ENCODE assay signal across 9 cellular contexts in genomic region chr9:131419029-131419614, GRCh38. TPM values are rescaled to one million over a fixed set of nuclear protein-coding genes. Genes with fewer than 3 reads are reported as not detected.
DNase-seq lines count a peak whose midpoint lies in the region; ATAC-seq and TF ChIP-seq lines count a peak whose summit lies in the region.
"Had no signal": no experiment of that assay in that cellular context is flagged by ENCODE, and none has a peak within 500 bp of the region (broad histone marks: within the 10 kb centered on the region; RNA-seq: fewer than 3 reads in every experiment).

No MANE protein-coding gene starts in this region.

- no peaks in the 10 kb centered on the region for H3K27me3 Mint-ChIP-seq in T-helper 1 cell treated with Interleukin-12 subunit alpha and Interleukin-12 subunit beta and Interleukin-4 antibody, amounts not matched to agents 30 μg/mL and 1 μg/mL, for 36 hours (ENCODE audit: low read depth)
- no peaks in the 10 kb centered on the region for H3K27me3 Mint-ChIP-seq in activated CD4-positive, alpha-beta memory T cell treated with anti-CD3 and anti-CD28 coated beads, Interleukin-2, amount 10 ng/mL, durations not matched to agents 7 days and 5 days
- H3K27me3 Mint-ChIP-seq in glutamatergic neuron (ENCODE audit: unreplicated experiment) = peaks cover 14% of the 10 kb centered on the region
- no peaks in the 10 kb centered on the region for H3K27me3 Mint-ChIP-seq in stimulated activated memory B cell treated with anti-CD40 and anti-IgM and Interleukin-4, amounts not matched to agents 10 μg/mL and 1 μg/mL and 100 μg/mL, for 72 hours

- peaks cover 29% of the 10 kb centered on the region for H3K36me3 Mint-ChIP-seq in T-helper 1 cell treated with Interleukin-12 subunit alpha and Interleukin-12 subunit beta and Interleukin-4 antibody, amounts not matched to agents 30 μg/mL and 1 μg/mL, for 36 hours (ENCODE audit: low read depth)
- peaks cover 52% of the 10 kb centered on the region for H3K36me3 Mint-ChIP-seq in activated CD4-positive, alpha-beta memory T cell treated with anti-CD3 and anti-CD28 coated beads, Interleukin-2, amount 10 ng/mL, durations not matched to agents 7 days and 5 days (ENCODE audit: low read depth)
- H3K36me3 Mint-ChIP-seq in glutamatergic neuron (ENCODE audit: unreplicated experiment) = peaks cover 2% of the 10 kb centered on the region
- H3K36me3 Mint-ChIP-seq in stimulated activated memory B cell treated with anti-CD40 and anti-IgM and Interleukin-4, amounts not matched to agents 10 μg/mL and 1 μg/mL and 100 μg/mL, for 72 hours = peaks cover 30% of the 10 kb centered on the region

- H3K4me3 Mint-ChIP-seq in T-helper 1 cell treated with Interleukin-12 subunit alpha and Interleukin-12 subunit beta and Interleukin-4 antibody, amounts not matched to agents 30 μg/mL and 1 μg/mL, for 36 hours = peak overlapping the region; percentile 67
- H3K4me3 Mint-ChIP-seq in activated CD4-positive, alpha-beta memory T cell treated with anti-CD3 and anti-CD28 coated beads, Interleukin-2, amount 10 ng/mL, durations not matched to agents 7 days and 5 days = peak overlapping the region; percentile 18
- peak overlapping the region; percentile 72 for H3K4me3 Mint-ChIP-seq in glutamatergic neuron (ENCODE audit: unreplicated experiment)
- H3K4me3 Mint-ChIP-seq in stimulated activated memory B cell treated with anti-CD40 and anti-IgM and Interleukin-4, amounts not matched to agents 10 μg/mL and 1 μg/mL and 100 μg/mL, for 72 hours = peak overlapping the region; percentile 70

- peak overlapping the region; percentile 86 for H3K27ac Mint-ChIP-seq in T-helper 1 cell treated with Interleukin-12 subunit alpha and Interleukin-12 subunit beta and Interleukin-4 antibody, amounts not matched to agents 30 μg/mL and 1 μg/mL, for 36 hours
- peak overlapping the region; percentile 77 for H3K27ac Mint-ChIP-seq in activated CD4-positive, alpha-beta memory T cell treated with anti-CD3 and anti-CD28 coated beads, Interleukin-2, amount 10 ng/mL, durations not matched to agents 7 days and 5 days
- H3K27ac Mint-ChIP-seq in glutamatergic neuron (ENCODE audit: unreplicated experiment) = peak overlapping the region; percentile 95
- peak overlapping the region; percentile 88 for H3K27ac Mint-ChIP-seq in stimulated activated memory B cell treated with anti-CD40 and anti-IgM and Interleukin-4, amounts not matched to agents 10 μg/mL and 1 μg/mL and 100 μg/mL, for 72 hours

- no peak for ATAC-seq in stimulated activated memory B cell treated with anti-CD40 and anti-IgM and Interleukin-4, amounts not matched to agents 10 μg/mL and 1 μg/mL and 100 μg/mL, for 72 hours
- no peak for ATAC-seq in HG02852 (IDR thresholded peaks at IDR 0.05; ENCODE audit: unreplicated experiment)

- peaks cover 69% of the 10 kb centered on the region for H3K4me1 Mint-ChIP-seq in T-helper 1 cell treated with Interleukin-12 subunit alpha and Interleukin-12 subunit beta and Interleukin-4 antibody, amounts not matched to agents 30 μg/mL and 1 μg/mL, for 36 hours (ENCODE audit: low read depth)
- H3K4me1 Mint-ChIP-seq in activated CD4-positive, alpha-beta memory T cell treated with anti-CD3 and anti-CD28 coated beads, Interleukin-2, amount 10 ng/mL, durations not matched to agents 7 days and 5 days = peaks cover 74% of the 10 kb centered on the region
- peaks cover 71% of the 10 kb centered on the region for H3K4me1 Mint-ChIP-seq in glutamatergic neuron (ENCODE audit: low read depth, unreplicated experiment)
- H3K4me1 Mint-ChIP-seq in stimulated activated memory B cell treated with anti-CD40 and anti-IgM and Interleukin-4, amounts not matched to agents 10 μg/mL and 1 μg/mL and 100 μg/mL, for 72 hours = peaks cover 97% of the 10 kb centered on the region

- CTCF ChIA-PET in activated CD4-positive, alpha-beta memory T cell treated with anti-CD3 and anti-CD28 coated beads, Interleukin-2, amount 10 ng/mL, durations not matched to agents 7 days and 5 days (lab: Charles Lee) = interaction anchor here (1.0 to 3.0 kb wide), 5 partner anchors 9 to 69 kb away, joined by 3 to 18 read pairs (median 5); no protein-coding TSS in a partner anchor

- POLR2A ChIA-PET in activated CD4-positive, alpha-beta memory T cell treated with anti-CD3 and anti-CD28 coated beads, Interleukin-2, amount 10 ng/mL, durations not matched to agents 7 days and 5 days (lab: Charles Lee) = interaction anchor here (1.0 to 3.9 kb wide), 9 partner anchors 10 to 46 kb away, joined by 3 to 14 read pairs (median 4); no protein-coding TSS in a partner anchor

- H3K9me3 Mint-ChIP-seq in T-helper 1 cell treated with Interleukin-12 subunit alpha and Interleukin-12 subunit beta and Interleukin-4 antibody, amounts not matched to agents 30 μg/mL and 1 μg/mL, for 36 hours = no peaks in the 10 kb centered on the region
- H3K9me3 Mint-ChIP-seq in activated CD4-positive, alpha-beta memory T cell treated with anti-CD3 and anti-CD28 coated beads, Interleukin-2, amount 10 ng/mL, durations not matched to agents 7 days and 5 days = no peaks in the 10 kb centered on the region
- peaks cover 24% of the 10 kb centered on the region for H3K9me3 Mint-ChIP-seq in glutamatergic neuron (ENCODE audit: unreplicated experiment)
- no peaks in the 10 kb centered on the region for H3K9me3 Mint-ChIP-seq in stimulated activated memory B cell treated with anti-CD40 and anti-IgM and Interleukin-4, amounts not matched to agents 10 μg/mL and 1 μg/mL and 100 μg/mL, for 72 hours

- no peak for DNase-seq in T-helper 1 cell
- DNase-seq in activated CD4-positive, alpha-beta memory T cell treated with anti-CD3 and anti-CD28 coated beads, Interleukin-2, amount 10 ng/mL, durations not matched to agents 7 days and 5 days = no peak
- no peak for DNase-seq in glutamatergic neuron
- DNase-seq in NCI-H146 (lab: John Stamatoyannopoulos, UW) = no peak
- no peak for DNase-seq in SKM-1 treated with dmso at 0.1 percent for 144 hours (lab: John Stamatoyannopoulos, UW; ENCODE audit: unreplicated experiment)
- DNase-seq: heart right ventricle had no signal

- TF ChIP-seq CTCF in glutamatergic neuron (IDR thresholded peaks at IDR 0.05; ENCODE audit: partially characterized antibody, unreplicated experiment) = no peak

RNA-seq across cellular contexts. Expression of gene PRRC2B, which starts 25.2 kb away (rescaled TPM):
- 100 to 1,000 TPM; 178 to 190 TPM for total RNA-seq in activated CD4-positive, alpha-beta memory T cell treated with anti-CD3 and anti-CD28 coated beads, Interleukin-2, amount 10 ng/mL, durations not matched to agents 7 days and 5 days
- 489 TPM for total RNA-seq in glutamatergic neuron (ENCODE audit: unreplicated experiment)

Comparison
In these comparisons a context has a peak if more than half of its experiments do, and no peak if none do; other contexts are left out.
1. H3K4me3 Mint-ChIP-seq: peak in every context shown above with its lines; median percentile 72 in glutamatergic neuron; 70 in stimulated activated memory B cell treated with anti-CD40 and anti-IgM and Interleukin-4, amounts not matched to agents 10 μg/mL and 1 μg/mL and 100 μg/mL, for 72 hours; 67 in T-helper 1 cell treated with Interleukin-12 subunit alpha and Interleukin-12 subunit beta and Interleukin-4 antibody, amounts not matched to agents 30 μg/mL and 1 μg/mL, for 36 hours; 18 in activated CD4-positive, alpha-beta memory T cell treated with anti-CD3 and anti-CD28 coated beads, Interleukin-2, amount 10 ng/mL, durations not matched to agents 7 days and 5 days.